In genomic region chr7:130955560-130955919, GRCh38 we compare ENCODE assay signal across 1 cellular context.
TF ChIP-seq lines count a peak whose summit lies in the region.

No MANE protein-coding gene starts in this region.

TF ChIP-seq in IMR-90, 13 proteins besides CTCF, POLR2A, EP300 and RAD21 (continued from another document):
- TF ChIP-seq CEBPB (IDR thresholded peaks at IDR 0.05; ENCODE audit: low read depth, low read length) = no peak
- TF ChIP-seq ELK1 (IDR thresholded peaks at IDR 0.05; ENCODE audit: borderline replicate concordance, low read depth, low read length) = no peak
- no peak for TF ChIP-seq CHD1 (IDR thresholded peaks at IDR 0.05; ENCODE audit: low read depth, low read length)
TF ChIP-seq in IMR-90: peak in this region for 0.
